In genomic region chr10:80122110-80122710, GRCh38 we compare ENCODE assay signal across 29 cellular contexts. TPM values are rescaled to one million over a fixed set of nuclear protein-coding genes. Genes with fewer than 3 reads are reported as not detected.
"Had no signal": no experiment of that assay in that cellular context is flagged by ENCODE, and none has a peak within 500 bp of the region (broad histone marks: within the 10 kb centered on the region; RNA-seq: fewer than 3 reads in every experiment).

No MANE protein-coding gene starts in this region.

- H3K36me3 Mint-ChIP-seq: immature natural killer cell, T-cell had no signal

- H3K27me3 ChIP-seq: brain microvascular endothelial cell, colonic mucosa, hepatocyte, left lung, upper lobe of left lung had no signal

- H3K4me1 Mint-ChIP-seq: activated naive CD8-positive, alpha-beta T cell treated with anti-CD3 and anti-CD28 coated beads, Interleukin-2, amount 50 U/mL, for 24 hours; central memory CD8-positive, alpha-beta T cell; immature natural killer cell; T-cell had no signal

- H3K9me3 ChIP-seq: colonic mucosa, left lung, spleen, thoracic aorta, upper lobe of left lung had no signal

- H3K27ac Mint-ChIP-seq: activated CD8-positive, alpha-beta T cell treated with anti-CD3 and anti-CD28 coated beads, Interleukin-2, amount 10 ng/mL, durations not matched to agents 7 days and 5 days; activated naive CD8-positive, alpha-beta T cell treated with anti-CD3 and anti-CD28 coated beads, Interleukin-2, amount 50 U/mL, for 24 hours; activated T-helper 1 cell treated with anti-CD3 and anti-CD28 coated beads, Interleukin-12 subunit alpha, Interleukin-12 subunit beta, Interleukin-2, Interleukin-4 antibody, amounts not matched to agents 30 ng/mL and 10 ng/mL and 1 ng/mL, durations not matched to agents 14 hours and 24 hours and 36 hours; immature natural killer cell; T-cell; T-helper 2 cell treated with Interferon-gamma antibody and Interleukin-4, amounts not matched to agents 5 μg/mL and 100 μg/mL, for 36 hours had no signal

- H3K4me3 Mint-ChIP-seq: activated CD8-positive, alpha-beta T cell treated with anti-CD3 and anti-CD28 coated beads, Interleukin-2, amount 10 ng/mL, durations not matched to agents 7 days and 5 days; activated naive CD8-positive, alpha-beta T cell treated with anti-CD3 and anti-CD28 coated beads, Interleukin-2, amount 50 U/mL, for 24 hours; activated T-helper 1 cell treated with anti-CD3 and anti-CD28 coated beads, Interleukin-12 subunit alpha, Interleukin-12 subunit beta, Interleukin-2, Interleukin-4 antibody, amounts not matched to agents 30 ng/mL and 10 ng/mL and 1 ng/mL, durations not matched to agents 14 hours and 24 hours and 36 hours; central memory CD8-positive, alpha-beta T cell; immature natural killer cell; T-cell; T-helper 2 cell treated with Interferon-gamma antibody and Interleukin-4, amounts not matched to agents 5 μg/mL and 100 μg/mL, for 36 hours had no signal

- ATAC-seq: activated CD8-positive, alpha-beta T cell treated with anti-CD3 and anti-CD28 coated beads, Interleukin-2, amount 10 ng/mL, durations not matched to agents 7 days and 5 days; activated naive CD8-positive, alpha-beta T cell treated with anti-CD3 and anti-CD28 coated beads, Interleukin-2, amount 50 U/mL, for 24 hours; left lung; T-cell had no signal

- DNase-seq: activated CD4-positive, alpha-beta T cell treated with anti-CD3 and anti-CD28 coated beads for 1 hour; activated CD4-positive, alpha-beta T cell treated with anti-CD3 and anti-CD28 coated beads, Interleukin-2, amount 50 U/mL, for 1 hour; activated CD8-positive, alpha-beta T cell treated with anti-CD3 and anti-CD28 coated beads, Interleukin-2, amount 10 ng/mL, durations not matched to agents 7 days and 5 days; activated gamma-delta T cell; activated naive CD4-positive, alpha-beta T cell treated with anti-CD3 and anti-CD28 coated beads, Interleukin-2, amount 50 U/mL, for 16 hours; activated naive CD8-positive, alpha-beta T cell treated with anti-CD3 and anti-CD28 coated beads, Interleukin-2, amount 50 U/mL, for 24 hours; anterior cingulate cortex; brain microvascular endothelial cell; colonic mucosa; glutamatergic neuron; immature natural killer cell; left lung; nucleus accumbens; posterior cingulate gyrus; retina; spleen; stimulated activated CD4-positive, alpha-beta T cell treated with anti-CD3 and anti-CD28 coated beads, Interleukin-4, amount 100 ng/mL, for 1 hour; stimulated activated naive CD4-positive, alpha-beta T cell; T-cell; upper lobe of left lung had no signal

- H3K4me1 ChIP-seq: colonic mucosa, left lung, spleen, upper lobe of left lung had no signal

- H3K27ac ChIP-seq: brain microvascular endothelial cell, colonic mucosa, hepatocyte, left lung, spleen, thoracic aorta, upper lobe of left lung had no signal

- H3K9me3 Mint-ChIP-seq: activated naive CD8-positive, alpha-beta T cell treated with anti-CD3 and anti-CD28 coated beads, Interleukin-2, amount 50 U/mL, for 24 hours; activated T-helper 1 cell treated with anti-CD3 and anti-CD28 coated beads, Interleukin-12 subunit alpha, Interleukin-12 subunit beta, Interleukin-2, Interleukin-4 antibody, amounts not matched to agents 30 ng/mL and 10 ng/mL and 1 ng/mL, durations not matched to agents 14 hours and 24 hours and 36 hours; central memory CD8-positive, alpha-beta T cell; immature natural killer cell; T-cell; T-helper 2 cell treated with Interferon-gamma antibody and Interleukin-4, amounts not matched to agents 5 μg/mL and 100 μg/mL, for 36 hours had no signal

- H3K4me3 ChIP-seq: colonic mucosa, hepatocyte, left lung, spleen, thoracic aorta, upper lobe of left lung had no signal

- H3K36me3 ChIP-seq: brain microvascular endothelial cell, colonic mucosa, left lung, spleen, thoracic aorta, upper lobe of left lung had no signal

RNA-seq across cellular contexts. Expression of gene PLAC9, which starts 10.3 kb away (rescaled TPM):
- total RNA-seq: activated CD8-positive, alpha-beta T cell treated with anti-CD3 and anti-CD28 coated beads, Interleukin-2, amount 10 ng/mL, durations not matched to agents 7 days and 5 days; activated T-helper 1 cell treated with anti-CD3 and anti-CD28 coated beads, Interleukin-12 subunit alpha, Interleukin-12 subunit beta, Interleukin-2, Interleukin-4 antibody, amounts not matched to agents 30 ng/mL and 10 ng/mL and 1 ng/mL, durations not matched to agents 14 hours and 24 hours and 36 hours; epithelial cell of proximal tubule; kidney epithelial cell; mononuclear cell; T-cell had no signal
- polyA plus RNA-seq: immature natural killer cell, neural cell had no signal
